In genomic region chr2:41610501-41611242, GRCh38 we compare ENCODE assay signal across 11 cellular contexts.
DNase-seq lines count a peak whose midpoint lies in the region; ATAC-seq and TF ChIP-seq lines count a peak whose summit lies in the region.
"Had no signal": no experiment of that assay in that cellular context is flagged by ENCODE, and none has a peak within 500 bp of the region (broad histone marks: within the 10 kb centered on the region; RNA-seq: fewer than 3 reads in every experiment).

No MANE protein-coding gene starts in this region.

- H3K27me3 ChIP-seq in WERI-Rb-1 (ENCODE audit: insufficient read depth, low read depth, severe bottlenecking) (no peaks in the 10 kb centered on the region), heart right ventricle (no peaks in the 10 kb centered on the region), skeletal muscle satellite cell (ENCODE audit: control insufficient read depth, insufficient read depth, low read length) (no peaks in the 10 kb centered on the region)

- no peaks in the 10 kb centered on the region for H3K9me3 ChIP-seq in WERI-Rb-1 (ENCODE audit: severe bottlenecking)
- H3K9me3 ChIP-seq in heart right ventricle, result no peaks in the 10 kb centered on the region
- H3K9me3 ChIP-seq in skeletal muscle satellite cell (replicated peaks; ENCODE audit: low read length), result no peaks in the 10 kb centered on the region

- intact Hi-C loops in heart right ventricle (cut with DNase I), result no loop called here

- H3K4me3 ChIP-seq in WERI-Rb-1 (ENCODE audit: low read depth, low read length) (0 out of 2 replicates have a peak overlapping the region, but pooled peaks have one; percentile 12), heart right ventricle (peak overlapping the region in 2 of 10 donors; percentile 11 to 15), skeletal muscle satellite cell (ENCODE audit: low read length) (peak overlapping the region; percentile 49)

- peak overlapping the region; percentile 79 for H3K9ac ChIP-seq in skeletal muscle satellite cell (ENCODE audit: low read depth, low read length)

- DNase-seq in EL (peak; percentile 0), WERI-Rb-1 (peak; percentile 72), heart right ventricle (peak in 1 of 2 donors; percentile 21), T1000 (lab: John Stamatoyannopoulos, UW) (no peak), NAMALWA (ENCODE audit: low spot score) (no peak)
- DNase-seq: activated CD4-positive, CD25-positive, alpha-beta regulatory T cell; CD4-positive, alpha-beta memory T cell; nephron progenitor cell had no signal

- ATAC-seq in heart right ventricle (peak in 7 of 8 donors; percentile 78 to 91 (median 83)), HG02970 (IDR thresholded peaks at IDR 0.05; ENCODE audit: low FRiP score, unreplicated experiment) (no peak), GM18861 (IDR thresholded peaks at IDR 0.05; ENCODE audit: unreplicated experiment) (no peak)

- 46 to 51% methylated on average over 6 of the region's 6 CpGs for WGBS in heart right ventricle, 2 donors

- H3K36me3 ChIP-seq in WERI-Rb-1 (no peaks in the 10 kb centered on the region), heart right ventricle (no peaks in the 10 kb centered on the region), skeletal muscle satellite cell (ENCODE audit: insufficient read depth, low read length) (no peaks in the 10 kb centered on the region)

- H3K4me1 ChIP-seq in heart right ventricle (peaks cover 0 to 16% (median 5%) of the 10 kb centered on the region in 9 donors), skeletal muscle satellite cell (ENCODE audit: control insufficient read depth, insufficient read depth, low read length) (peaks cover 15% of the 10 kb centered on the region)

- TF ChIP-seq CTCF in WERI-Rb-1 (IDR thresholded peaks at IDR 0.05; ENCODE audit: low read depth, low read length) (no peak), heart right ventricle (IDR thresholded peaks at IDR 0.05) (no peak)

- peak overlapping the region; percentile 75 for H3K4me2 ChIP-seq in skeletal muscle satellite cell (ENCODE audit: low read length)

- H3K27ac ChIP-seq in WERI-Rb-1, result peak overlapping the region; percentile 64
- peak overlapping the region in 9 of 10 donors; percentile 52 to 81 (median 66) for H3K27ac ChIP-seq in heart right ventricle

Comparison
In these comparisons a context has a peak if more than half of its experiments do, and no peak if none do; other contexts are left out.
1. DNase-seq: peak in EL (single experiment) and WERI-Rb-1 (single experiment); none in T1000 (single experiment) and NAMALWA (single experiment).
2. ATAC-seq: peak in heart right ventricle (7 of 8); none in HG02970 (single experiment) and GM18861 (single experiment).